In the genomic region with DNA sequence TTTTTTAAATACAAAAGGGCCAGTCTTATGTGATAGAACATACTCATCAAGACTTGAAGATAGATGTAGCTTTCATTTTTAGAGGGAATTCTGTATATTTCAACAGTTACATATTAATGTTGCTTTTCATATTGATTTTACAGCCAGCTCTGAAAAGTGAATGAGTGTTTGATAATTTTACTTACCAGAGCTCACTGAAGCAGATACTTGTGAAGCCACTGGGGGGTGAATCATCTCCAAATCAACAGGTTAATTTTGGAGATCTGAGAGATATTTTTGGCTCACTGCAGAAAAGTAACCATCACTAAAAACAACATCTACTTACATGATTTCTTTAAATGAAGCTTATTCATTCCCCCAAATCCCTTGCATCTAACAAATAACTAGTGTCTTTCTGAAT, we compare ENCODE assay signal across 33 cellular contexts. TPM values are rescaled to one million over a fixed set of nuclear protein-coding genes. Genes with fewer than 3 reads are reported as not detected.
"Had no signal": no experiment of that assay in that cellular context is flagged by ENCODE, and none has a peak within 500 bp of the region (broad histone marks: within the 10 kb centered on the region; RNA-seq: fewer than 3 reads in every experiment).

No MANE protein-coding gene starts in this region.

- H3K36me3 ChIP-seq: ascending aorta, cardiac muscle cell had no signal

- H3K9me3 ChIP-seq: ascending aorta had no signal

- H3K27ac ChIP-seq: ascending aorta, cardiac muscle cell, PC-9, RWPE1, VCaP had no signal

- H3K36me3 Mint-ChIP-seq: activated naive CD4-positive, alpha-beta T cell treated with anti-CD3 and anti-CD28 coated beads, Interleukin-2, amount 50 U/mL, for 24 hours had no signal

- H3K27me3 ChIP-seq: ascending aorta had no signal

- H3K4me3 ChIP-seq: ascending aorta, cardiac muscle cell, PC-9 had no signal

- ATAC-seq: activated CD8-positive, alpha-beta T cell treated with anti-CD3 and anti-CD28 coated beads for 36 hours; activated T-cell treated with anti-CD3 and anti-CD28 coated beads, Interleukin-2, amount 50 U/mL, for 72 hours; activated T-helper 17 cell treated with anti-CD3 and anti-CD28 coated beads, Interleukin-2, amount 50 U/mL, for 72 hours; Right ventricle myocardium inferior had no signal

- H3K4me3 Mint-ChIP-seq: activated CD4-positive, alpha-beta T cell treated with anti-CD3 and anti-CD28 coated beads, Interleukin-2, amount 10 ng/mL, durations not matched to agents 24 days and 14 days; activated CD8-positive, alpha-beta T cell treated with anti-CD3 and anti-CD28 coated beads for 36 hours; activated naive CD4-positive, alpha-beta T cell treated with anti-CD3 and anti-CD28 coated beads, Interleukin-2, amount 50 U/mL, for 24 hours; activated naive CD8-positive, alpha-beta T cell treated with anti-CD3 and anti-CD28 coated beads, Interleukin-2, amount 10 ng/mL, durations not matched to agents 7 days and 5 days; activated T-cell treated with anti-CD3 and anti-CD28 coated beads, Interleukin-2, amount 50 U/mL, for 72 hours; activated T-helper 17 cell treated with anti-CD3 and anti-CD28 coated beads, Interleukin-2, amount 50 U/mL, for 72 hours; central memory CD8-positive, alpha-beta T cell had no signal

- H3K4me1 Mint-ChIP-seq: activated naive CD4-positive, alpha-beta T cell treated with anti-CD3 and anti-CD28 coated beads, Interleukin-2, amount 50 U/mL, for 24 hours; activated T-helper 17 cell treated with anti-CD3 and anti-CD28 coated beads, Interleukin-2, amount 50 U/mL, for 72 hours; central memory CD8-positive, alpha-beta T cell had no signal

- H3K9me3 Mint-ChIP-seq: activated CD8-positive, alpha-beta T cell treated with anti-CD3 and anti-CD28 coated beads for 36 hours; activated naive CD4-positive, alpha-beta T cell treated with anti-CD3 and anti-CD28 coated beads, Interleukin-2, amount 50 U/mL, for 24 hours; activated naive CD8-positive, alpha-beta T cell treated with anti-CD3 and anti-CD28 coated beads, Interleukin-2, amount 10 ng/mL, durations not matched to agents 7 days and 5 days; activated T-cell treated with anti-CD3 and anti-CD28 coated beads, Interleukin-2, amount 50 U/mL, for 72 hours; activated T-helper 17 cell treated with anti-CD3 and anti-CD28 coated beads, Interleukin-2, amount 50 U/mL, for 72 hours; central memory CD8-positive, alpha-beta T cell had no signal

- DNase-seq: activated CD4-positive, alpha-beta T cell treated with anti-CD3 and anti-CD28 coated beads, Interleukin-2, amount 10 ng/mL, durations not matched to agents 24 days and 14 days; activated CD4-positive, alpha-beta T cell treated with anti-CD3 and anti-CD28 coated beads, Interleukin-2, amount 50 U/mL, for 4 hours; activated CD8-positive, alpha-beta T cell treated with anti-CD3 and anti-CD28 coated beads for 36 hours; activated effector memory CD4-positive, alpha-beta T cell treated with anti-CD3 and anti-CD28 coated beads, Interleukin-2, amount 50 U/mL, for 16 hours; activated naive CD4-positive, alpha-beta T cell; activated naive CD8-positive, alpha-beta T cell treated with anti-CD3 and anti-CD28 coated beads, Interleukin-2, amount 10 ng/mL, durations not matched to agents 7 days and 5 days; activated T-cell treated with anti-CD3 and anti-CD28 coated beads, Interleukin-2, amount 50 U/mL, for 1 hour; activated T-cell treated with anti-CD3 and anti-CD28 coated beads, Interleukin-2, amount 50 U/mL, for 72 hours; amygdala; MM.1S; MV-4-11; NCI-H1092; NCI-H1436 treated with DMSO at 0.1 percent for 48 hours; NCI-H1694 treated with DMSO at 0.1 percent for 48 hours; NCI-H2029; NCI-H345; NCI-H510A; NCI-H526; NCI-H748 treated with DMSO at 0.1 percent for 48 hours; PC-9; SW 1271; T-helper 1 cell; T-helper 2 cell; T-helper 9 cell had no signal

- H3K27ac Mint-ChIP-seq: activated CD4-positive, alpha-beta T cell treated with anti-CD3 and anti-CD28 coated beads, Interleukin-2, amount 10 ng/mL, durations not matched to agents 24 days and 14 days; activated CD8-positive, alpha-beta T cell treated with anti-CD3 and anti-CD28 coated beads for 36 hours; activated naive CD4-positive, alpha-beta T cell treated with anti-CD3 and anti-CD28 coated beads, Interleukin-2, amount 50 U/mL, for 24 hours; activated naive CD8-positive, alpha-beta T cell treated with anti-CD3 and anti-CD28 coated beads, Interleukin-2, amount 10 ng/mL, durations not matched to agents 7 days and 5 days; activated T-cell treated with anti-CD3 and anti-CD28 coated beads, Interleukin-2, amount 50 U/mL, for 72 hours; activated T-helper 17 cell treated with anti-CD3 and anti-CD28 coated beads, Interleukin-2, amount 50 U/mL, for 72 hours had no signal

- H3K4me2 ChIP-seq: PC-9 had no signal

RNA-seq across cellular contexts. Expression of gene TNFAIP8L3, which starts 24.7 kb away (rescaled TPM):
- total RNA-seq: activated T-helper 17 cell treated with anti-CD3 and anti-CD28 coated beads, Interleukin-2, amount 50 U/mL, for 72 hours; cardiac muscle cell; OCI-LY7 had no signal
